Comparison of ENCODE assay signal across 9 cellular contexts in the genomic region with DNA sequence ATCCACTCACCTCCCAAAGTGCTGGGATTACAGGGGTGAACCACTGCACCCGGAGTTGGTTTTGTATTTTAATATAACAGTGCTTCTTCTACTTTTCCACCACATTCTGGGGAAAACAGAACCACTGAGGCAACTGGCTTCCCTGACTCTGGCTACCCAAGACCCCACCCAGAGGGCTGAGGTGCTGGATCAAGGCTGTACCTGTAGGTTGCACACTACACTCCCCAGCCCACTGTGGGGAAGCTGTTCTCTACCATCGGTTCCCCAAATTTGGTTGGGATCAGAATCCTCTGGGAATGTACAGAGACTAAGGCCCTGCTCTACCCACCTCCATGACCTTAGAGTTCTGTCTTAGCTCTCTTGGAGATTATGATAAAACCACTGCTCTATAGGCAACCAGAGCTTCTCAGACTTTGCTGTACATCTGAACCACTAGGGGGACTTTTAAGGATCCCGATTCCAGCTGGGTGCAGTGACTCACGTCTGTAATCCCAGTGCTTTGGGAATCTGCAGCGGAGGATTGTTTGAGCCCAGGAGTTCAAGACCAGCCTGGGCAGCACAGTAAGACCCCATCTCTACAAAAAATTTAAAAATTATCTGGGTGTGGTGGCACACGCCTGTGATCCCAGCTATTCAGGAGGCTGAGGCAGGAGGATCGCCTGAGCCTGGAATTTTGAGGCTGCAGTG. TPM values are rescaled to one million over a fixed set of nuclear protein-coding genes. Genes with fewer than 3 reads are reported as not detected.
A peak's percentile ranks its signal among the peaks of the same experiment; 100 is the strongest.
DNase-seq lines count a peak whose midpoint lies in the region; ATAC-seq and TF ChIP-seq lines count a peak whose summit lies in the region.
"Had no signal": no experiment of that assay in that cellular context is flagged by ENCODE, and none has a peak within 500 bp of the region (broad histone marks: within the 10 kb centered on the region; RNA-seq: fewer than 3 reads in every experiment).

No MANE protein-coding gene starts in this region.

- H3K27me3 ChIP-seq in colonic mucosa: no peaks in the 10 kb centered on the region

- DNase-seq in NCI-H69 (lab: John Stamatoyannopoulos, UW): peak; percentile 36
- no peak for DNase-seq in colonic mucosa
- DNase-seq in renal cortical epithelial cell (ENCODE audit: low read depth): peak; percentile 13
- no peak for DNase-seq in C1 segment of cervical spinal cord (lab: John Stamatoyannopoulos, UW)
- DNase-seq in activated naive CD4-positive, alpha-beta T cell treated with anti-CD3 and anti-CD28 coated beads, Interleukin-2, amount 50 U/mL, for 16 hours: no peak
- DNase-seq: left ventricle myocardium superior, NCI-H226 had no signal

- no peaks in the 10 kb centered on the region for H3K9me3 ChIP-seq in colonic mucosa

- H3K4me3 ChIP-seq in GM12875 (ENCODE audit: low read depth, low read length): no peak overlapping the region
- no peak overlapping the region for H3K4me3 ChIP-seq in colonic mucosa

- intact Hi-C loops in colonic mucosa (cut with DNase I): no loop called here

- no peaks in the 10 kb centered on the region for H3K4me1 ChIP-seq in colonic mucosa

- H3K27ac ChIP-seq in colonic mucosa: no peak overlapping the region

- no peak overlapping the region for H3K9ac ChIP-seq in colonic mucosa (ENCODE audit: low read depth in 2 of 2, low read length in 2 of 2)

- TF ChIP-seq CTCF in GM12875 (IDR thresholded peaks at IDR 0.05; ENCODE audit: borderline replicate concordance, insufficient read depth, low read depth, low read length) (peak; percentile 25; the same call in 1 of the 2 replicates), colonic mucosa (IDR thresholded peaks at IDR 0.05) (peak; percentile 30)

- no peak for ATAC-seq in HG02870 (IDR thresholded peaks at IDR 0.05; ENCODE audit: unreplicated experiment)
- ATAC-seq: left ventricle myocardium superior had no signal

- no peaks in the 10 kb centered on the region for H3K36me3 ChIP-seq in colonic mucosa

RNA-seq across cellular contexts. Expression of a gene that starts 51.6 kb away (rescaled TPM):
- total RNA-seq in colonic mucosa (10 to 100 TPM in 1 of 2 donors, 1 to 10 TPM in 1; 6.9 to 10.0 TPM), renal cortical epithelial cell (0.30 TPM in 1 of 2 replicates, not detected in the other)
- total RNA-seq: left ventricle myocardium superior had no signal

Comparison
In these comparisons a context has a peak if more than half of its experiments do, and no peak if none do; other contexts are left out.
1. DNase-seq: peak in NCI-H69 (single experiment) and renal cortical epithelial cell (single experiment); none in colonic mucosa (single experiment), C1 segment of cervical spinal cord (0 of 14) and activated naive CD4-positive, alpha-beta T cell treated with anti-CD3 and anti-CD28 coated beads, Interleukin-2, amount 50 U/mL, for 16 hours (single experiment).